ENCODE assay signal across 2 cellular contexts in the genomic region with DNA sequence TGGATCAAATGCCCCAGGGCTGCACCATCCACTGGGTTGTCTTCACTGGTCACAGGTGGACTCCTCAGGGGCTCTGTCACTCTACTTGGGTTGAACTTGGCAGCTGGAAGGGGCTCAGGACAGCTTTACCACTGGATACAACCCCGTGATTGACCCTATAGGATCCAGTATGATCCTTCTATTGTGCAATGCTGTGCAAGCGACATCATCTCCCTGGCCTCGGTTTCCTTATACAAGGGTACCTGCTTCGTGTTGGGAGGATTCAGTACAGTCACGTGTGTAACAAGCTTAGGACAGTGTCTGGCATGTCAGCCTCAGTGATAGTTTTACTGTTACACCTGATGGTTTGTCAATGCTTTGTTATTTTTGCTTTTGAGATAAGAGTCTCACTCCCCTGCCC.
TF ChIP-seq lines count a peak whose summit lies in the region.

No MANE protein-coding gene starts in this region.

TF ChIP-seq in IMR-90, 13 proteins besides CTCF, POLR2A, EP300 and RAD21:
- TF ChIP-seq FOS (IDR thresholded peaks at IDR 0.05; ENCODE audit: low read depth, low read length) (no peak), MAZ (IDR thresholded peaks at IDR 0.05; ENCODE audit: borderline replicate concordance, low read depth, low read length) (no peak), MAFK (IDR thresholded peaks at IDR 0.05; ENCODE audit: low read depth, low read length) (no peak), CEBPB (IDR thresholded peaks at IDR 0.05; ENCODE audit: low read depth, low read length) (peak; percentile 57; the same call in 1 of the 2 replicates)
TF ChIP-seq in IMR-90: peak in this region for 1.

TF ChIP-seq in K562, 482 proteins besides CTCF, POLR2A, EP300 and RAD21:
- TF ChIP-seq, protein P1, sequence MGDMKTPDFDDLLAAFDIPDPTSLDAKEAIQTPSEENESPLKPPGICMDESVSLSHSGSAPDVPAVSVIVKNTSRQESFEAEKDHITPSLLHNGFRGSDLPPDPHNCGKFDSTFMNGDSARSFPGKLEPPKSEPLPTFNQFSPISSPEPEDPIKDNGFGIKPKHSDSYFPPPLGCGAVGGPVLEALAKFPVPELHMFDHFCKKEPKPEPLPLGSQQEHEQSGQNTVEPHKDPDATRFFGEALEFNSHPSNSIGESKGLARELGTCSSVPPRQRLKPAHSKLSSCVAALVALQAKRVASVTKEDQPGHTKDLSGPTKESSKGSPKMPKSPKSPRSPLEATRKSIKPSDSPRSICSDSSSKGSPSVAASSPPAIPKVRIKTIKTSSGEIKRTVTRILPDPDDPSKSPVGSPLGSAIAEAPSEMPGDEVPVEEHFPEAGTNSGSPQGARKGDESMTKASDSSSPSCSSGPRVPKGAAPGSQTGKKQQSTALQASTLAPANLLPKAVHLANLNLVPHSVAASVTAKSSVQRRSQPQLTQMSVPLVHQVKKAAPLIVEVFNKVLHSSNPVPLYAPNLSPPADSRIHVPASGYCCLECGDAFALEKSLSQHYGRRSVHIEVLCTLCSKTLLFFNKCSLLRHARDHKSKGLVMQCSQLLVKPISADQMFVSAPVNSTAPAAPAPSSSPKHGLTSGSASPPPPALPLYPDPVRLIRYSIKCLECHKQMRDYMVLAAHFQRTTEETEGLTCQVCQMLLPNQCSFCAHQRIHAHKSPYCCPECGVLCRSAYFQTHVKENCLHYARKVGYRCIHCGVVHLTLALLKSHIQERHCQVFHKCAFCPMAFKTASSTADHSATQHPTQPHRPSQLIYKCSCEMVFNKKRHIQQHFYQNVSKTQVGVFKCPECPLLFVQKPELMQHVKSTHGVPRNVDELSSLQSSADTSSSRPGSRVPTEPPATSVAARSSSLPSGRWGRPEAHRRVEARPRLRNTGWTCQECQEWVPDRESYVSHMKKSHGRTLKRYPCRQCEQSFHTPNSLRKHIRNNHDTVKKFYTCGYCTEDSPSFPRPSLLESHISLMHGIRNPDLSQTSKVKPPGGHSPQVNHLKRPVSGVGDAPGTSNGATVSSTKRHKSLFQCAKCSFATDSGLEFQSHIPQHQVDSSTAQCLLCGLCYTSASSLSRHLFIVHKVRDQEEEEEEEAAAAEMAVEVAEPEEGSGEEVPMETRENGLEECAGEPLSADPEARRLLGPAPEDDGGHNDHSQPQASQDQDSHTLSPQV (IDR thresholded peaks at IDR 0.05), result no peak
- TF ChIP-seq FUS (optimal IDR thresholded peaks at IDR 0.05; ENCODE audit: low read depth, low read length) (no peak), CEBPB (tag; IDR thresholded peaks at IDR 0.05) (peak; percentile 45)
